In the genomic region with DNA sequence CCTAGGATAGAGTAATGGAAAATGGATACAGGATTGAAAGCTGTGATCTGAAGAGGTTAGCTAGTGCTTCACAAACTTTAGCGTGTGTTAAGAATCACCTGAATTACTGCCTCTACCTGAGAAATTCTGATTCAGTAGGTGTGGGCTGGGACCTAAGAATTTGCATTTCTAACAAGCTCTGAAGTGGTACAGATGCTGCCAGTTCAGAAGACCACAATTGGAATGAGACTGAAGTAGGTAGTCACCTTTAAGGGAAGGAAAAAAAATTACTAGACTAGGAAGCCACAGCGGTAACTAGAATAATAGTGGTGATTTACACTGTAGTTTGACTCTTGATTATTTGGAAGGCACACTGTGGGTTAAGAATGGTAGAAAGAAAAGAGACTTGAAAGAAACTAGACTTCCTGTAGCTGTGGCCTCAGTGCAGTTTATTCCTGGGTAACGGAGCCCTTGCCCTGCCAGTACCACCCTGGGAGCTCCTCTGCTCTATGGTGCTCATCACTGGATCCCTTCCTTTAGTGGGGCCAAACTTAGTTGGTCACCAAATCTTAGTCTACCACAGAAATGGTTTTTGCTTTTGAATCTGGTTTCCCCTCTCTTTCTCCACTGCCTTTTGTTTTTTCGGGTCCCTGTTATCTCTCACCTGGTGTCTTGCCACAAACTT, we compare ENCODE assay signal across 11 cellular contexts. TPM values are rescaled to one million over a fixed set of nuclear protein-coding genes. Genes with fewer than 3 reads are reported as not detected.
DNase-seq lines count a peak whose midpoint lies in the region; ATAC-seq and TF ChIP-seq lines count a peak whose summit lies in the region.
"Had no signal": no experiment of that assay in that cellular context is flagged by ENCODE, and none has a peak within 500 bp of the region (broad histone marks: within the 10 kb centered on the region; RNA-seq: fewer than 3 reads in every experiment).

No MANE protein-coding gene starts in this region.

- no peak for TF ChIP-seq CTCF in CD8-positive, alpha-beta T cell (IDR thresholded peaks at IDR 0.05)
- no peak for TF ChIP-seq CTCF in neutrophil (IDR thresholded peaks at IDR 0.05)

- H3K27me3 Mint-ChIP-seq in CD8-positive, alpha-beta T cell (ENCODE audit: low read depth): no peaks in the 10 kb centered on the region

- no peak for DNase-seq in CD8-positive, alpha-beta T cell
- DNase-seq in Karpas-422 (no peak), NCI-H1436 (lab: John Stamatoyannopoulos, UW) (no peak)
- DNase-seq in activated naive CD4-positive, alpha-beta T cell treated with anti-CD3 and anti-CD28 coated beads, Interleukin-2, amount 50 U/mL, for 72 hours (ENCODE audit: low spot score in 2 of 2): peak in 1 of 2 donors; percentile 19
- no peak for DNase-seq in activated effector memory CD4-positive, alpha-beta T cell treated with anti-CD3 and anti-CD28 coated beads, Interleukin-2, amount 50 U/mL, for 16 hours
- DNase-seq: brain microvascular endothelial cell, Calu3, left ventricle myocardium superior, OCI-M1 had no signal

- peaks cover 67% of the 10 kb centered on the region for H3K79me2 ChIP-seq in Karpas-422 (ENCODE audit: low read length)

- peak overlapping the region; percentile 73 for H3K4me3 Mint-ChIP-seq in CD8-positive, alpha-beta T cell

- H3K27ac Mint-ChIP-seq in CD8-positive, alpha-beta T cell: peak overlapping the region; percentile 72
- H3K27ac Mint-ChIP-seq in activated naive CD4-positive, alpha-beta T cell treated with anti-CD3 and anti-CD28 coated beads, Interleukin-2, amount 50 U/mL, for 72 hours: peak overlapping the region; percentile 53 to 76

- H3K27me3 ChIP-seq in CD8-positive, alpha-beta T cell (ENCODE audit: insufficient read depth, low read length): no peaks in the 10 kb centered on the region
- H3K27me3 ChIP-seq in Karpas-422 (ENCODE audit: low read length): no peaks in the 10 kb centered on the region
- no peaks in the 10 kb centered on the region for H3K27me3 ChIP-seq in neutrophil
- H3K27me3 ChIP-seq: brain microvascular endothelial cell had no signal

- CTCF ChIA-PET in CD8-positive, alpha-beta T cell (lab: Charles Lee): interaction anchor here (1.1 to 2.3 kb wide), 6 partner anchors 10 to 137 kb away, joined by 3 to 7 read pairs (median 6); no protein-coding TSS in a partner anchor

- no peak overlapping the region for H3K27ac ChIP-seq in CD8-positive, alpha-beta T cell (ENCODE audit: low read depth, low read length)
- H3K27ac ChIP-seq in Karpas-422 (ENCODE audit: low read length) (peak overlapping the region; percentile 9; the same call in 1 of the 2 replicates), neutrophil (peak overlapping the region; percentile 53)
- H3K27ac ChIP-seq: brain microvascular endothelial cell had no signal

- intact Hi-C loops in CD8-positive, alpha-beta T cell (cut with DNase I, micrococcal nuclease): no loop called here

- peaks cover 12% of the 10 kb centered on the region for H3K36me3 ChIP-seq in CD8-positive, alpha-beta T cell (ENCODE audit: insufficient read depth, low read length)
- H3K36me3 ChIP-seq in Karpas-422 (ENCODE audit: insufficient read depth, low read length) (peaks cover 40% of the 10 kb centered on the region), neutrophil (peaks cover 62% of the 10 kb centered on the region)

- no peaks in the 10 kb centered on the region for H3K9me3 Mint-ChIP-seq in CD8-positive, alpha-beta T cell
- H3K9me3 Mint-ChIP-seq in activated naive CD4-positive, alpha-beta T cell treated with anti-CD3 and anti-CD28 coated beads, Interleukin-2, amount 50 U/mL, for 72 hours: peaks cover 0 to 3% of the 10 kb centered on the region in 2 donors

- 0 out of 2 replicates have a peak, but pooled peaks cover 6% of the 10 kb centered on the region for H4K20me1 ChIP-seq in Karpas-422 (ENCODE audit: insufficient read depth, low read depth, low read length)

- peak; percentile 12 for ATAC-seq in CD8-positive, alpha-beta T cell
- peak; percentile 65 to 66 for ATAC-seq in activated naive CD4-positive, alpha-beta T cell treated with anti-CD3 and anti-CD28 coated beads, Interleukin-2, amount 50 U/mL, for 72 hours
- ATAC-seq in GM21360 (IDR thresholded peaks at IDR 0.05; ENCODE audit: unreplicated experiment): no peak
- ATAC-seq: left ventricle myocardium superior had no signal

- H2AFZ ChIP-seq in Karpas-422 (ENCODE audit: low read length): no peak overlapping the region

- peaks cover 62% of the 10 kb centered on the region for H3K36me3 Mint-ChIP-seq in CD8-positive, alpha-beta T cell
- H3K36me3 Mint-ChIP-seq in activated naive CD4-positive, alpha-beta T cell treated with anti-CD3 and anti-CD28 coated beads, Interleukin-2, amount 50 U/mL, for 72 hours: peaks cover 31 to 44% of the 10 kb centered on the region in 2 donors

- no peak overlapping the region for H3K4me2 ChIP-seq in Karpas-422 (ENCODE audit: low read depth, low read length, poor library complexity, severe bottlenecking)

- POLR2A ChIA-PET in CD8-positive, alpha-beta T cell (lab: Charles Lee): interaction anchor here (0.9 to 2.4 kb wide), 7 partner anchors 10 to 46 kb away, joined by 3 to 15 read pairs (median 4); partner anchors contain the start of gene ARID1A

- peak overlapping the region; percentile 33 for H3K4me3 ChIP-seq in CD8-positive, alpha-beta T cell (ENCODE audit: low read depth, low read length)
- H3K4me3 ChIP-seq in Karpas-422 (ENCODE audit: low read length) (no peak overlapping the region), neutrophil (ENCODE audit: low read depth in 1 of 2, low read length in 1 of 2) (no peak overlapping the region)

- no peak overlapping the region for H3K9ac ChIP-seq in Karpas-422 (ENCODE audit: low read length)

- H3K4me1 ChIP-seq in CD8-positive, alpha-beta T cell (ENCODE audit: insufficient read depth, low read length): peaks cover 71% of the 10 kb centered on the region
- H3K4me1 ChIP-seq in Karpas-422 (ENCODE audit: low read length) (peaks cover 54% of the 10 kb centered on the region), neutrophil (ENCODE audit: control insufficient read depth in 1 of 2, insufficient read depth in 1 of 2, low read depth in 1 of 2, low read length in 1 of 2) (peaks cover 18% of the 10 kb centered on the region in 2 experiments)

- H3K9me3 ChIP-seq in CD8-positive, alpha-beta T cell (ENCODE audit: low read length): no peaks in the 10 kb centered on the region
- H3K9me3 ChIP-seq in Karpas-422 (ENCODE audit: low read length) (no peaks in the 10 kb centered on the region), neutrophil (no peaks in the 10 kb centered on the region)

- H3K9me2 ChIP-seq in Karpas-422 (replicated peaks; ENCODE audit: insufficient read depth, low read length): no peaks in the 10 kb centered on the region

- H3K4me1 Mint-ChIP-seq in CD8-positive, alpha-beta T cell (ENCODE audit: low read depth): peaks cover 70% of the 10 kb centered on the region

RNA-seq across cellular contexts. Expression of gene ARID1A, which starts 43.6 kb away (rescaled TPM):
- total RNA-seq in CD8-positive, alpha-beta T cell: 100 to 1,000 TPM; 104 to 105 TPM
- 55.8 and 73.1 TPM in 2 replicates for total RNA-seq in Karpas-422 (2014; rRNA removed; shearing (Covaris generic); ENCODE audit: low replicate concordance)
- 100 to 1,000 TPM; 110 to 116 TPM for total RNA-seq in activated naive CD4-positive, alpha-beta T cell treated with anti-CD3 and anti-CD28 coated beads, Interleukin-2, amount 50 U/mL, for 72 hours

RNA-seq across cellular contexts. Expression of gene PIGV, which starts 48.4 kb away (rescaled TPM):
- 10 to 100 TPM in 1 of 2 experiments, 1 to 10 TPM in 1; 9.5 to 12.7 TPM for total RNA-seq in CD8-positive, alpha-beta T cell
- total RNA-seq in Karpas-422 (2014; rRNA removed; shearing (Covaris generic); ENCODE audit: low replicate concordance): 5.8 and 15.7 TPM in 2 replicates
- 10 to 100 TPM; 15.9 to 21.0 TPM for total RNA-seq in activated naive CD4-positive, alpha-beta T cell treated with anti-CD3 and anti-CD28 coated beads, Interleukin-2, amount 50 U/mL, for 72 hours
